ENCODE assay signal across 8 cellular contexts in genomic region chr4:1999308-1999707, GRCh38. TPM values are rescaled to one million over a fixed set of nuclear protein-coding genes. Genes with fewer than 3 reads are reported as not detected.
DNase-seq lines count a peak whose midpoint lies in the region; ATAC-seq, FAIRE-seq and TF ChIP-seq lines count a peak whose summit lies in the region.
"Not testable (repeated sequence)": the region's sequence is repeated elsewhere in the genome, so short reads cannot be mapped to it uniquely, and the experiment has no call there.
"Had no signal": no experiment of that assay in that cellular context is flagged by ENCODE, and none has a peak within 500 bp of the region (broad histone marks: within the 10 kb centered on the region; RNA-seq: fewer than 3 reads in every experiment).

No MANE protein-coding gene starts in this region.

- H3K27ac ChIP-seq in VCaP = peak overlapping the region; percentile 72; the same call in 1 of the 2 replicates
- H3K27ac ChIP-seq in HepG2 (ENCODE audit: extremely low read length, insufficient read depth, low read length) = not testable (repeated sequence)

- H3K4me3 Mint-ChIP-seq in endothelial cell (ENCODE audit: unreplicated experiment) = peak overlapping the region; percentile 17
- H3K4me3 Mint-ChIP-seq in type B pancreatic cell = not testable (repeated sequence)

- peaks cover 12% of the 10 kb centered on the region for H3K4me1 ChIP-seq in HepG2 (ENCODE audit: insufficient read depth, low read length)

- CTCF ChIA-PET in HepG2 (lab: Yijun Ruan, JAX; ENCODE audit: low intra/inter-chr PET ratio, low total read pairs) = not testable (repeated sequence)

- WGBS in HepG2 (ENCODE audit: low lambda C conversion rate) = 44% methylated on average over 4 of the region's 4 CpGs

- TF ChIP-seq CTCF in VCaP (conservative IDR thresholded peaks at IDR 0.05); endothelial cell (IDR thresholded peaks at IDR 0.05; ENCODE audit: unreplicated experiment); HepG2 (CRISPR knock-in tag; IDR thresholded peaks at IDR 0.05); type B pancreatic cell (conservative IDR thresholded peaks at IDR 0.05): not testable (repeated sequence)

- H3K9me3 Mint-ChIP-seq in endothelial cell (ENCODE audit: unreplicated experiment) = not testable (repeated sequence)
- H3K9me3 Mint-ChIP-seq in type B pancreatic cell = peaks cover 14% of the 10 kb centered on the region

- in situ Hi-C loops in HepG2 (cut with HindIII; ENCODE audit: extremely low pct_ligation_motif_present, low pct_unique_long_range_greater_than_20kb) = not testable (repeated sequence)

- not testable (repeated sequence) for H3K9ac ChIP-seq in HepG2 (ENCODE audit: insufficient read depth, low read depth, low read length)

- intact Hi-C loops in HepG2 (cut with micrococcal nuclease; ENCODE audit: unreplicated experiment) = not testable (repeated sequence)

- POLR2A ChIA-PET in HepG2 (lab: Yijun Ruan, JAX) = interaction anchor here (1.5 kb wide), 1 partner anchor 10 kb away, joined by 5 read pairs; no protein-coding TSS in a partner anchor

- TF ChIP-seq EP300 in HepG2 (IDR thresholded peaks at IDR 0.05; ENCODE audit: low read depth in 2 of 2, low read length in 2 of 2); HepG2 (CRISPR knock-in tag; IDR thresholded peaks at IDR 0.05; ENCODE audit: borderline replicate concordance): not testable (repeated sequence)

- peak; percentile 68 for FAIRE-seq in HepG2 (lab: Jason Lieb, UNC)

- H3K4me2 ChIP-seq in HepG2 (ENCODE audit: low read depth, low read length) = not testable (repeated sequence)

- H3K9me3 ChIP-seq in HepG2 (ENCODE audit: low read length) = not testable (repeated sequence)

- H3K27me3 ChIP-seq in HepG2 (ENCODE audit: control insufficient read depth in 1 of 2, insufficient read depth in 2 of 2, low read length in 2 of 2) = not testable (repeated sequence)

- TF ChIP-seq RAD21 in HepG2 (CRISPR knock-in tag; IDR thresholded peaks at IDR 0.05) = not testable (repeated sequence)

- DNase-seq in endothelial cell (ENCODE audit: low spot score); type B pancreatic cell (ENCODE audit: extremely low spot score, unreplicated experiment): not testable (repeated sequence)
- peak; percentile 22 for DNase-seq in HepG2 (ENCODE audit: low spot score)

- peaks cover 89% of the 10 kb centered on the region for H3K79me2 ChIP-seq in HepG2 (ENCODE audit: insufficient read depth, low read length)

- not testable (repeated sequence) for BruUV-seq in HepG2 (replicated peaks; lab: Mats Ljungman, UMichigan)

- H3K36me3 Mint-ChIP-seq in endothelial cell (ENCODE audit: low read depth, unreplicated experiment) = peaks cover 56% of the 10 kb centered on the region
- H3K36me3 Mint-ChIP-seq in type B pancreatic cell = peaks cover 69% of the 10 kb centered on the region

- not testable (repeated sequence) for H3K4me3 ChIP-seq in HepG2 (replicated peaks in 1 of 3; ENCODE audit: insufficient read depth in 1 of 3, low read depth in 2 of 3, low read length in 3 of 3)

- H3K4me1 Mint-ChIP-seq in endothelial cell (ENCODE audit: unreplicated experiment) = not testable (repeated sequence)
- peaks cover 10% of the 10 kb centered on the region for H3K4me1 Mint-ChIP-seq in type B pancreatic cell (ENCODE audit: unreplicated experiment)

- peaks cover 22% of the 10 kb centered on the region for H4K20me1 ChIP-seq in HepG2 (ENCODE audit: insufficient read depth, low read length)

- H3K36me3 ChIP-seq in HepG2 (replicated peaks in 1 of 2; ENCODE audit: control insufficient read depth in 1 of 2, insufficient read depth in 2 of 2, low read length in 2 of 2) = peaks cover 0 to 18% of the 10 kb centered on the region in 2 experiments; a peak in 2 of 5 replicates

- not testable (repeated sequence) for H3K27me3 Mint-ChIP-seq in endothelial cell (ENCODE audit: unreplicated experiment); type B pancreatic cell

- not testable (repeated sequence) for ATAC-seq in HepG2

- not testable (repeated sequence) for TF ChIP-seq POLR2A in HepG2 (IDR thresholded peaks at IDR 0.05; ENCODE audit: insufficient read depth in 1 of 2, low read depth in 2 of 2, low read length in 2 of 2)

- H2AFZ ChIP-seq in HepG2 (ENCODE audit: low read length) = not testable (repeated sequence)

- H3K27ac Mint-ChIP-seq in endothelial cell (ENCODE audit: unreplicated experiment) = not testable (repeated sequence)
- peak overlapping the region; percentile 88 for H3K27ac Mint-ChIP-seq in type B pancreatic cell

TF ChIP-seq in HepG2, 621 proteins besides CTCF, POLR2A, EP300 and RAD21 (continues in another document):
- TF ChIP-seq TCF7 (IDR thresholded peaks at IDR 0.05; ENCODE audit: low read depth) (peak; percentile 65), CEBPB (IDR thresholded peaks at IDR 0.05; ENCODE audit: borderline replicate concordance, low read depth, low read length) (0 out of 2 replicates have a peak, but pooled peaks have one; percentile 21), FOXA3 (CRISPR knock-in tag; IDR thresholded peaks at IDR 0.05) (peak; percentile 45), GATAD2A (CRISPR knock-in tag; IDR thresholded peaks at IDR 0.05) (peak; percentile 67; the same call in 1 of the 2 replicates), SOX13 (CRISPR knock-in tag; conservative IDR thresholded peaks at IDR 0.05 in 1 of 2, IDR thresholded peaks at IDR 0.05 in 1 of 2) (peak in 1 of 2 experiments; percentile 68; a peak in 2 of 4 replicates), SOX5 (CRISPR knock-in tag; IDR thresholded peaks at IDR 0.05; ENCODE audit: borderline replicate concordance) (peak; percentile 41; the same call in 1 of the 2 replicates)
- not testable (repeated sequence) for TF ChIP-seq SOX13 (IDR thresholded peaks at IDR 0.05)

RNA-seq across cellular contexts. Expression of gene NELFA, which starts 9.5 kb away (rescaled TPM):
- total RNA-seq in endothelial cell (ENCODE audit: unreplicated experiment) (30.2 TPM), HepG2 (2016; rRNA removed; fragmentation: Illumina TruSeq; extraction: Trizol) (11.4 and 18.5 TPM in 2 replicates), type B pancreatic cell (ENCODE audit: low replicate concordance) (42.2 and 44.8 TPM in 2 replicates)
- total RNA-seq in HepG2 (2016; cell fraction: cytosol; rRNA removed; fragmentation: Illumina TruSeq; extraction: Trizol; ENCODE audit: low read depth) = 11.0 and 11.5 TPM in 2 replicates
- 10.3 and 19.4 TPM in 2 replicates for total RNA-seq in HepG2 (2016; cell fraction: insoluble cytoplasmic fraction; rRNA removed; fragmentation: Illumina TruSeq; extraction: Trizol)
- 15.4 and 15.7 TPM in 2 replicates for total RNA-seq in HepG2 (2016; cell fraction: membrane; rRNA removed; fragmentation: Illumina TruSeq; extraction: Trizol)
- 15.3 and 18.5 TPM in 2 replicates for total RNA-seq in HepG2 (2016; cell fraction: nucleus; rRNA removed; fragmentation: Illumina TruSeq; extraction: Trizol)
- 13.3 and 14.6 TPM in 2 replicates for polyA plus RNA-seq in HepG2 (2011; rRNA removed)
- polyA plus RNA-seq in HepG2 (2011; cell fraction: cytosol; rRNA removed) = 6.5 and 13.6 TPM in 2 replicates
- 45.3 and 58.0 TPM in 2 replicates for polyA plus RNA-seq in HepG2 (2011; cell fraction: nucleus; rRNA removed)
- polyA plus RNA-seq in HepG2 (2012) = 16.5 and 18.9 TPM in 2 replicates
- polyA plus RNA-seq in HepG2 (2016; cell fraction: cytosol; fragmentation: Illumina TruSeq; extraction: Trizol; ENCODE audit: low read depth) = 6.0 and 6.9 TPM in 2 replicates
- 18.4 and 25.2 TPM in 2 replicates for polyA plus RNA-seq in HepG2 (2016; cell fraction: insoluble cytoplasmic fraction; fragmentation: Illumina TruSeq; extraction: Trizol; ENCODE audit: low read depth)
- 9.2 and 10.2 TPM in 2 replicates for polyA plus RNA-seq in HepG2 (2016; cell fraction: membrane; fragmentation: Illumina TruSeq; extraction: Trizol; ENCODE audit: low read depth)
- 43.4 and 47.9 TPM in 2 replicates for polyA plus RNA-seq in HepG2 (2016; cell fraction: nucleus; fragmentation: Illumina TruSeq; extraction: Trizol; ENCODE audit: insufficient read depth, low read depth)
- polyA minus RNA-seq in HepG2 (2011; rRNA and poly(A)+ RNA removed; ENCODE audit: low replicate concordance) = 8.8 and 40.6 TPM in 2 replicates
- 11.3 and 19.9 TPM in 2 replicates for polyA minus RNA-seq in HepG2 (2011; cell fraction: cytosol; rRNA and poly(A)+ RNA removed)
- polyA minus RNA-seq in HepG2 (2011; cell fraction: nucleus; rRNA and poly(A)+ RNA removed) = 29.0 and 37.0 TPM in 2 replicates

RNA-seq across cellular contexts. Expression of gene NAT8L, which starts 59.8 kb away (rescaled TPM):
- total RNA-seq in endothelial cell (ENCODE audit: unreplicated experiment) (0.36 TPM), HepG2 (2016; rRNA removed; fragmentation: Illumina TruSeq; extraction: Trizol) (1.6 and 3.3 TPM in 2 replicates), type B pancreatic cell (ENCODE audit: low replicate concordance) (9.6 and 14.9 TPM in 2 replicates)
- total RNA-seq in HepG2 (2016; cell fraction: cytosol; rRNA removed; fragmentation: Illumina TruSeq; extraction: Trizol; ENCODE audit: low read depth) = 0.40 and 0.53 TPM in 2 replicates
- total RNA-seq in HepG2 (2016; cell fraction: insoluble cytoplasmic fraction; rRNA removed; fragmentation: Illumina TruSeq; extraction: Trizol) = 1.7 and 3.2 TPM in 2 replicates
- 1.5 and 1.7 TPM in 2 replicates for total RNA-seq in HepG2 (2016; cell fraction: membrane; rRNA removed; fragmentation: Illumina TruSeq; extraction: Trizol)
- 2.9 and 3.4 TPM in 2 replicates for total RNA-seq in HepG2 (2016; cell fraction: nucleus; rRNA removed; fragmentation: Illumina TruSeq; extraction: Trizol)
- 2.2 and 3.4 TPM in 2 replicates for polyA plus RNA-seq in HepG2 (2011; rRNA removed)
- 4.1 and 4.4 TPM in 2 replicates for polyA plus RNA-seq in HepG2 (2011; cell fraction: cytosol; rRNA removed)
- 11.8 TPM in 2 replicates for polyA plus RNA-seq in HepG2 (2011; cell fraction: nucleus; rRNA removed)
- 1.1 and 3.9 TPM in 2 replicates for polyA plus RNA-seq in HepG2 (2012)
- polyA plus RNA-seq in HepG2 (2016; cell fraction: cytosol; fragmentation: Illumina TruSeq; extraction: Trizol; ENCODE audit: low read depth) = 0.63 and 0.64 TPM in 2 replicates
- 3.1 and 3.9 TPM in 2 replicates for polyA plus RNA-seq in HepG2 (2016; cell fraction: insoluble cytoplasmic fraction; fragmentation: Illumina TruSeq; extraction: Trizol; ENCODE audit: low read depth)
- 1.5 and 1.8 TPM in 2 replicates for polyA plus RNA-seq in HepG2 (2016; cell fraction: membrane; fragmentation: Illumina TruSeq; extraction: Trizol; ENCODE audit: low read depth)
- polyA plus RNA-seq in HepG2 (2016; cell fraction: nucleus; fragmentation: Illumina TruSeq; extraction: Trizol; ENCODE audit: insufficient read depth, low read depth) = 8.3 and 8.8 TPM in 2 replicates
- 10.6 and 14.5 TPM in 2 replicates for polyA minus RNA-seq in HepG2 (2011; rRNA and poly(A)+ RNA removed; ENCODE audit: low replicate concordance)
- polyA minus RNA-seq in HepG2 (2011; cell fraction: cytosol; rRNA and poly(A)+ RNA removed) = 3.8 and 4.2 TPM in 2 replicates
- 2.4 and 2.9 TPM in 2 replicates for polyA minus RNA-seq in HepG2 (2011; cell fraction: nucleus; rRNA and poly(A)+ RNA removed)
- total RNA-seq: CD4-positive, alpha-beta memory T cell had no signal
- polyA plus RNA-seq: AG04450; CD14-positive monocyte; CD4-positive, alpha-beta memory T cell; CD8-positive, alpha-beta memory T cell had no signal
